Comparison of ENCODE assay signal across 33 cellular contexts in the genomic region with DNA sequence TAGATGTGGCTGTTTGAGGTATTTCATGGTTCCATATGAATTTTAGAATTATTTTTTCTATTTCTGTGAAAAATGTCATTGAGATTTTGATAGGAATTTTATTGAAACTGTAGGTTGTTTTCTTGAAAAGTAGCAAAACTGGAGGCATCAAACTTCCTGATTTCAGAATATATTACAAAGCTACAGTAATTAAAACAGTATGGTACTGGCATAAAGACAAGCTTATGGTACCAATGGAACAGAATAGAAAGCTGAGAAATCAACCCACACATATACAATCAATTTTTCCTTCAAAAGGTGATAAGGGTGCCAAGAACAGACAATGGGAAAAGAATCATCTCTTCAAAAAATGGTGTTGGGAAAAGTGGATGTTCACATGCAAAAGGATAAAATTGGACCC.
A peak's percentile ranks its signal among the peaks of the same experiment; 100 is the strongest.
DNase-seq lines count a peak whose midpoint lies in the region; ATAC-seq, FAIRE-seq and TF ChIP-seq lines count a peak whose summit lies in the region.
"Had no signal": no experiment of that assay in that cellular context is flagged by ENCODE, and none has a peak within 500 bp of the region (broad histone marks: within the 10 kb centered on the region; RNA-seq: fewer than 3 reads in every experiment).

No MANE protein-coding gene starts in this region.

- POLR2A ChIA-PET in HEK293 (lab: Yijun Ruan, JAX): no interaction called here
- POLR2A ChIA-PET in K562 (lab: Yijun Ruan, JAX): no interaction called here

- H2AFZ ChIP-seq in K562 (ENCODE audit: low read depth, low read length): no peak overlapping the region

- peaks cover 4 to 9% of the 10 kb centered on the region in 2 experiments for H3K27me3 ChIP-seq in K562 (ENCODE audit: control insufficient read depth in 2 of 2, insufficient read depth in 2 of 2, low read length in 2 of 2)
- H3K27me3 ChIP-seq: BE2C; BLaER1; BLaER1 treated with 17β-estradiol and CSF1 and Interleukin-3, amounts not matched to agents 10 nM and 100 nM had no signal

- DNase-seq in K562 (ENCODE audit: extremely low read depth in 1 of 4, low spot score in 3 of 4) (no peak), kidney (no peak), NCI-H345 (lab: John Stamatoyannopoulos, UW) (no peak), NOMO-1 treated with DMSO at 0.1 percent for 48 hours (lab: John Stamatoyannopoulos, UW; ENCODE audit: unreplicated experiment) (no peak)
- DNase-seq in NK-92 treated with Interleukin-12 subunit alpha and Interleukin-12 subunit beta, amount 100 ng/mL, for 24 hours (lab: John Stamatoyannopoulos, UW): no peak
- DNase-seq: 8988T; ACHN; AML-193; BE2C; C1 segment of cervical spinal cord; Caco-2; Calu3; CD4-positive, alpha-beta memory T cell; CD4-positive, alpha-beta T cell; CD4-positive, CD25-positive, alpha-beta regulatory T cell; CD8-positive, alpha-beta memory T cell; CD8-positive, alpha-beta T cell; COR-L47; DMS 273 treated with DMSO at 0.1 percent for 48 hours; DMS153; DMS53; DMS79; DMS79 treated with DMSO at 0.1 percent for 48 hours; DND-41; EL had no signal

- no peak for TF ChIP-seq EP300 in K562 (IDR thresholded peaks at IDR 0.05; ENCODE audit: low read length)

- no peak overlapping the region for H3K4me3 ChIP-seq in HEK293 (ENCODE audit: low read depth, low read length)
- H3K4me3 ChIP-seq in K562: no peak overlapping the region
- H3K4me3 ChIP-seq in kidney (ENCODE audit: low read length in 2 of 2): no peak overlapping the region
- H3K4me3 ChIP-seq: A549; BLaER1; BLaER1 treated with 17β-estradiol and CSF1 and Interleukin-3, amounts not matched to agents 10 nM and 100 nM had no signal

- no TSS peak for BruUV-seq in K562 (replicated peaks; lab: Mats Ljungman, UMichigan)

- H3K4me2 ChIP-seq in K562 (ENCODE audit: insufficient read depth, low read length): no peak overlapping the region
- H3K4me2 ChIP-seq: A549; BLaER1; BLaER1 treated with 17β-estradiol and CSF1 and Interleukin-3, amounts not matched to agents 10 nM and 100 nM had no signal

- FAIRE-seq in K562 (lab: Jason Lieb, UNC) (no peak), kidney (lab: Jason Lieb, UNC) (peak; percentile 29)
- FAIRE-seq: A204.1, A549, D721Med had no signal

- no peaks in the 10 kb centered on the region for H4K20me1 ChIP-seq in K562 (replicated peaks; ENCODE audit: control insufficient read depth, insufficient read depth, low read length)
- H4K20me1 ChIP-seq: BLaER1; BLaER1 treated with 17β-estradiol and CSF1 and Interleukin-3, amounts not matched to agents 10 nM and 100 nM had no signal

- CTCF ChIA-PET in HEK293 (lab: Yijun Ruan, JAX) (interaction anchor here (0.6 kb wide), 1 partner anchor 104 kb away, joined by 4 read pairs; no protein-coding TSS in a partner anchor), K562 (lab: Yijun Ruan, JAX; ENCODE audit: low intra/inter-chr PET ratio) (no interaction called here)

- intact Hi-C loops in K562 (cut with micrococcal nuclease): no loop called here
- intact Hi-C loops in kidney (cut with DNase I): no loop called here

- no peak overlapping the region for H3K9ac ChIP-seq in K562 (ENCODE audit: insufficient read depth in 1 of 2, low read depth in 2 of 2, low read length in 2 of 2)
- no peak overlapping the region for H3K9ac ChIP-seq in kidney (ENCODE audit: low read length in 2 of 2)
- H3K9ac ChIP-seq: BLaER1; BLaER1 treated with 17β-estradiol and CSF1 and Interleukin-3, amounts not matched to agents 10 nM and 100 nM had no signal

- no peak for TF ChIP-seq RAD21 in K562 (CRISPR knock-in tag; conservative IDR thresholded peaks at IDR 0.05 in 1 of 2, IDR thresholded peaks at IDR 0.05 in 1 of 2)

- H3K9me1 ChIP-seq in K562 (ENCODE audit: control insufficient read depth, insufficient read depth, low read length): no peaks in the 10 kb centered on the region

- TF ChIP-seq CTCF in HEK293 (tag by site-specific recombination; IDR thresholded peaks at IDR 0.05): no peak
- no peak for TF ChIP-seq CTCF in K562 (IDR thresholded peaks at IDR 0.05 in 2 of 3, conservative IDR thresholded peaks at IDR 0.05 in 1 of 3; ENCODE audit: insufficient read depth in 2 of 3, low read depth in 1 of 3, low read length in 3 of 3)
- no peak for TF ChIP-seq CTCF in kidney (IDR thresholded peaks at IDR 0.05; ENCODE audit: borderline replicate concordance, extremely low read depth, insufficient read depth)

- H3K9me3 ChIP-seq in HEK293 (ENCODE audit: control insufficient read depth, insufficient read depth, low read depth, low read length): no peaks in the 10 kb centered on the region
- no peaks in the 10 kb centered on the region for H3K9me3 ChIP-seq in K562 (replicated peaks; ENCODE audit: control insufficient read depth, insufficient read depth, low read depth, low read length)
- peaks cover 2 to 6% of the 10 kb centered on the region in 2 donors for H3K9me3 ChIP-seq in kidney (ENCODE audit: control insufficient read depth in 1 of 2, low read length in 2 of 2)
- H3K9me3 ChIP-seq: BE2C had no signal

- H3K27ac ChIP-seq in HEK293 (ENCODE audit: extremely low read depth, low read depth, low read length): no peak overlapping the region
- no peak overlapping the region for H3K27ac ChIP-seq in K562 (ENCODE audit: extremely low read depth, low read depth, low read length)
- no peak overlapping the region for H3K27ac ChIP-seq in kidney (ENCODE audit: low read depth in 2 of 2, low read length in 2 of 2)
- H3K27ac ChIP-seq: 22Rv1; A549; BLaER1; BLaER1 treated with 17β-estradiol and CSF1 and Interleukin-3, amounts not matched to agents 10 nM and 100 nM; C4-2B had no signal

- no peak for ATAC-seq in K562
- ATAC-seq: A549; CD8-positive, alpha-beta T cell had no signal

- in situ Hi-C loops in K562 (cut with MboI): no loop called here

- no peak for TF ChIP-seq POLR2A in K562 (conservative IDR thresholded peaks at IDR 0.05)

- no peaks in the 10 kb centered on the region for H3K4me1 ChIP-seq in HEK293 (ENCODE audit: control insufficient read depth, insufficient read depth, low read length)
- H3K4me1 ChIP-seq in K562 (replicated peaks in 1 of 2; ENCODE audit: control insufficient read depth in 2 of 2, insufficient read depth in 2 of 2, low read length in 2 of 2): no peaks in the 10 kb centered on the region
- no peaks in the 10 kb centered on the region for H3K4me1 ChIP-seq in kidney (ENCODE audit: control insufficient read depth in 1 of 2, insufficient read depth in 1 of 2, low read depth in 1 of 2, low read length in 2 of 2)
- H3K4me1 ChIP-seq: A549, BE2C, BLaER1, Caco-2 had no signal

- no peaks in the 10 kb centered on the region for H3K79me2 ChIP-seq in K562 (ENCODE audit: control insufficient read depth, insufficient read depth, low read length)

- no peaks in the 10 kb centered on the region for H3K36me3 ChIP-seq in HEK293 (ENCODE audit: control insufficient read depth in 2 of 2, insufficient read depth in 1 of 2, low read length in 2 of 2)
- H3K36me3 ChIP-seq in K562 (ENCODE audit: control insufficient read depth, insufficient read depth, low read length): no peaks in the 10 kb centered on the region
- H3K36me3 ChIP-seq in kidney (ENCODE audit: control insufficient read depth in 1 of 2, insufficient read depth in 2 of 2, low read length in 2 of 2): no peaks in the 10 kb centered on the region
- H3K36me3 ChIP-seq: BE2C; BLaER1; BLaER1 treated with 17β-estradiol and CSF1 and Interleukin-3, amounts not matched to agents 10 nM and 100 nM had no signal

TF ChIP-seq in HEK293, 187 proteins besides CTCF, POLR2A, EP300 and RAD21 (continues in another document):
- TF ChIP-seq SETDB1 (IDR thresholded peaks at IDR 0.05; ENCODE audit: insufficient read length, low read length) (peak; percentile 64), ZNF23 (tag by site-specific recombination; IDR thresholded peaks at IDR 0.05; ENCODE audit: borderline replicate concordance) (no peak)
- TF ChIP-seq, protein P1, sequence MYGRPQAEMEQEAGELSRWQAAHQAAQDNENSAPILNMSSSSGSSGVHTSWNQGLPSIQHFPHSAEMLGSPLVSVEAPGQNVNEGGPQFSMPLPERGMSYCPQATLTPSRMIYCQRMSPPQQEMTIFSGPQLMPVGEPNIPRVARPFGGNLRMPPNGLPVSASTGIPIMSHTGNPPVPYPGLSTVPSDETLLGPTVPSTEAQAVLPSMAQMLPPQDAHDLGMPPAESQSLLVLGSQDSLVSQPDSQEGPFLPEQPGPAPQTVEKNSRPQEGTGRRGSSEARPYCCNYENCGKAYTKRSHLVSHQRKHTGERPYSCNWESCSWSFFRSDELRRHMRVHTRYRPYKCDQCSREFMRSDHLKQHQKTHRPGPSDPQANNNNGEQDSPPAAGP (tag by site-specific recombination; IDR thresholded peaks at IDR 0.05): no peak

TF ChIP-seq in K562, 482 proteins besides CTCF, POLR2A, EP300 and RAD21:
- no peak for TF ChIP-seq SMARCC2 (IDR thresholded peaks at IDR 0.05; ENCODE audit: low read depth)
- TF ChIP-seq KAT7 (CRISPR knock-in tag; IDR thresholded peaks at IDR 0.05; ENCODE audit: borderline replicate concordance): no peak
- TF ChIP-seq RBM25 (IDR thresholded peaks at IDR 0.05; ENCODE audit: low read depth, low read length, severe bottlenecking): peak; percentile 82
